Comparison of ENCODE assay signal across 9 cellular contexts in genomic region chr17:50547736-50548083, GRCh38. TPM values are rescaled to one million over a fixed set of nuclear protein-coding genes. Genes with fewer than 3 reads are reported as not detected.
A peak's percentile ranks its signal among the peaks of the same experiment; 100 is the strongest.
DNase-seq lines count a peak whose midpoint lies in the region; ATAC-seq and TF ChIP-seq lines count a peak whose summit lies in the region.
"Had no signal": no experiment of that assay in that cellular context is flagged by ENCODE, and none has a peak within 500 bp of the region (broad histone marks: within the 10 kb centered on the region; RNA-seq: fewer than 3 reads in every experiment).

No MANE protein-coding gene starts in this region.

- no peaks in the 10 kb centered on the region for H3K9me3 Mint-ChIP-seq in CD4-positive, alpha-beta T cell

- intact Hi-C loops in CD4-positive, alpha-beta T cell (cut with DNase I, micrococcal nuclease): loop anchor here (1.0 to 10.0 kb wide), 8 partner anchors 63 to 410 kb away; no protein-coding TSS in a partner anchor

- H3K9ac ChIP-seq in endocrine pancreas (ENCODE audit: control insufficient read depth, insufficient read depth, low read length): peak overlapping the region; percentile 15

- no peak for TF ChIP-seq CTCF in CD4-positive, alpha-beta T cell (IDR thresholded peaks at IDR 0.05)
- no peak for TF ChIP-seq CTCF in osteoblast (IDR thresholded peaks at IDR 0.05; ENCODE audit: extremely low read depth, low read depth, low read length)

- no peaks in the 10 kb centered on the region for H3K4me1 ChIP-seq in endocrine pancreas (ENCODE audit: control insufficient read depth, insufficient read depth, low read length)
- H3K4me1 ChIP-seq in osteoblast (ENCODE audit: insufficient read depth, low read length): peaks cover 7% of the 10 kb centered on the region

- H3K27me3 ChIP-seq in CD4-positive, alpha-beta T cell (ENCODE audit: control insufficient read depth, insufficient read depth, low read length): no peaks in the 10 kb centered on the region
- H3K27me3 ChIP-seq in endocrine pancreas (ENCODE audit: control insufficient read depth, insufficient read depth, low read length) (no peaks in the 10 kb centered on the region), osteoblast (ENCODE audit: insufficient read depth, low read length) (no peaks in the 10 kb centered on the region)

- no peaks in the 10 kb centered on the region for H3K36me3 ChIP-seq in endocrine pancreas (ENCODE audit: control insufficient read depth, insufficient read depth, low read length)
- H3K36me3 ChIP-seq in osteoblast (ENCODE audit: insufficient read depth, low read length): peaks cover 33% of the 10 kb centered on the region

- no peaks in the 10 kb centered on the region for H3K9me3 ChIP-seq in CD4-positive, alpha-beta T cell (ENCODE audit: control insufficient read depth, low read length)
- H3K9me3 ChIP-seq in endocrine pancreas (ENCODE audit: control insufficient read depth, low read length) (no peaks in the 10 kb centered on the region), osteoblast (ENCODE audit: low read depth, low read length) (no peaks in the 10 kb centered on the region)

- H3K4me1 Mint-ChIP-seq in CD4-positive, alpha-beta T cell (ENCODE audit: low read depth): peaks cover 16% of the 10 kb centered on the region

- H2AFZ ChIP-seq in osteoblast (ENCODE audit: low read length): peak overlapping the region; percentile 33

- ATAC-seq in CD4-positive, alpha-beta T cell (ENCODE audit: poor library complexity): no peak
- ATAC-seq in HG03469 (IDR thresholded peaks at IDR 0.05; ENCODE audit: unreplicated experiment): no peak

- CTCF ChIA-PET in CD4-positive, alpha-beta T cell (lab: Charles Lee): interaction anchor here (1.5 to 2.1 kb wide), 3 partner anchors 13 to 80 kb away, joined by 5 to 17 read pairs (median 5); partner anchors contain the start of gene CACNA1G

- no peaks in the 10 kb centered on the region for H3K36me3 Mint-ChIP-seq in CD4-positive, alpha-beta T cell (ENCODE audit: low read depth)

- H3K4me3 ChIP-seq in endocrine pancreas (ENCODE audit: control insufficient read depth, insufficient read depth, low read length) (no peak overlapping the region), osteoblast (ENCODE audit: insufficient read depth, low read length) (peak overlapping the region; percentile 73)

- H3K79me2 ChIP-seq in osteoblast (ENCODE audit: insufficient read depth, low read length): peaks cover 12% of the 10 kb centered on the region

- H3K27ac Mint-ChIP-seq in CD4-positive, alpha-beta T cell: no peak overlapping the region

- peaks cover 6% of the 10 kb centered on the region for H4K20me1 ChIP-seq in osteoblast (ENCODE audit: insufficient read depth, low read length)

- DNase-seq in CD4-positive, alpha-beta T cell: no peak
- peak; percentile 53 for DNase-seq in NCI-H69 (lab: John Stamatoyannopoulos, UW)
- DNase-seq in osteoblast (ENCODE audit: insufficient read length, low spot score, missing footprints): peak; percentile 92
- DNase-seq in NCI-H748 treated with DMSO at 0.1 percent for 48 hours (lab: John Stamatoyannopoulos, UW): no peak
- no peak for DNase-seq in NCI-H146 (lab: John Stamatoyannopoulos, UW)
- no peak for DNase-seq in OCI-M1 (lab: John Stamatoyannopoulos, UW)
- DNase-seq: kidney glomerular epithelial cell had no signal

- H3K4me3 Mint-ChIP-seq in CD4-positive, alpha-beta T cell: peak overlapping the region; percentile 64

- no peak overlapping the region for H3K27ac ChIP-seq in CD4-positive, alpha-beta T cell (ENCODE audit: low read depth, low read length)
- no peak overlapping the region for H3K27ac ChIP-seq in osteoblast (ENCODE audit: low read depth, low read length)

- POLR2A ChIA-PET in CD4-positive, alpha-beta T cell (lab: Charles Lee): no interaction called here

- H3K27me3 Mint-ChIP-seq in CD4-positive, alpha-beta T cell: peaks cover 6% of the 10 kb centered on the region

- peak overlapping the region; percentile 92 for H3K4me2 ChIP-seq in osteoblast (ENCODE audit: insufficient read depth, low read length)

RNA-seq across cellular contexts. Expression of gene SPATA20, which starts 0.7 kb away (rescaled TPM):
- 10 to 100 TPM; 10.2 to 10.3 TPM for total RNA-seq in CD4-positive, alpha-beta T cell
- total RNA-seq in osteoblast: 126 and 142 TPM in 2 replicates

RNA-seq across cellular contexts. Expression of gene CACNA1G, which starts 12.8 kb away (rescaled TPM):
- not detected for total RNA-seq in CD4-positive, alpha-beta T cell
- under 0.01 TPM in 2 replicates for total RNA-seq in osteoblast

RNA-seq across cellular contexts. Expression of gene EPN3, which starts 15.2 kb away (rescaled TPM):
- not detected for total RNA-seq in CD4-positive, alpha-beta T cell
- not detected in 2 replicates for total RNA-seq in osteoblast

RNA-seq across cellular contexts. Expression of gene MYCBPAP, which starts 39.5 kb away (rescaled TPM):
- total RNA-seq in CD4-positive, alpha-beta T cell: 1 to 10 TPM in 1 of 2 experiments, under 1 TPM in 1; 0.78 to 1.5 TPM
- total RNA-seq in osteoblast: 0.36 and 0.88 TPM in 2 replicates

Comparison
In these comparisons a context has a peak if more than half of its experiments do, and no peak if none do; other contexts are left out.
1. DNase-seq: peak in NCI-H69 (single experiment) and osteoblast (single experiment); none in CD4-positive, alpha-beta T cell (0 of 10), NCI-H748 treated with DMSO at 0.1 percent for 48 hours (single experiment), NCI-H146 (single experiment) and OCI-M1 (single experiment).
2. RNA of gene SPATA20, which starts 0.7 kb away (total RNA-seq): 126 to 142 TPM in osteoblast; 10.2 to 10.3 TPM in CD4-positive, alpha-beta T cell; every median in the first group is over 10 times any median in the second.